Comparison of ENCODE assay signal across 15 cellular contexts in genomic region chr1:91818713-91818975, GRCh38.
A peak's percentile ranks its signal among the peaks of the same experiment; 100 is the strongest.
DNase-seq lines count a peak whose midpoint lies in the region; ATAC-seq and TF ChIP-seq lines count a peak whose summit lies in the region.
"Had no signal": no experiment of that assay in that cellular context is flagged by ENCODE, and none has a peak within 500 bp of the region (broad histone marks: within the 10 kb centered on the region; RNA-seq: fewer than 3 reads in every experiment).

No MANE protein-coding gene starts in this region.

- H3K9me3 ChIP-seq in BLaER1 (no peaks in the 10 kb centered on the region), T-helper 17 cell (ENCODE audit: control insufficient read depth, low read length, poor library complexity, severe bottlenecking) (no peaks in the 10 kb centered on the region), gastroesophageal sphincter (no peaks in the 10 kb centered on the region)
- H3K9me3 ChIP-seq: SJCRH30 had no signal

- no peak for TF ChIP-seq EP300 in gastroesophageal sphincter (IDR thresholded peaks at IDR 0.05)

- H3K27ac ChIP-seq in BLaER1, result no peak overlapping the region
- H3K27ac ChIP-seq in gastroesophageal sphincter, result peak overlapping the region; percentile 34 to 69 (median 66)
- H3K27ac ChIP-seq: SJCRH30 had no signal

- H3K9ac ChIP-seq in BLaER1, result no peak overlapping the region

- H3K4me1 Mint-ChIP-seq in T-helper 17 cell (peaks cover 25% of the 10 kb centered on the region), osteocyte (ENCODE audit: unreplicated experiment) (peaks cover 48% of the 10 kb centered on the region), glutamatergic neuron (ENCODE audit: low read depth, unreplicated experiment) (peaks cover 4% of the 10 kb centered on the region)

- H3K36me3 Mint-ChIP-seq in T-helper 17 cell (ENCODE audit: low read depth), result no peaks in the 10 kb centered on the region
- no peaks in the 10 kb centered on the region for H3K36me3 Mint-ChIP-seq in osteocyte (ENCODE audit: unreplicated experiment)
- H3K36me3 Mint-ChIP-seq in glutamatergic neuron (ENCODE audit: unreplicated experiment), result no peaks in the 10 kb centered on the region

- H4K20me1 ChIP-seq in BLaER1, result no peaks in the 10 kb centered on the region

- 9 to 31% methylated on average over 1 of the region's 1 CpG for WGBS in gastroesophageal sphincter (ENCODE audit: low coverage in 1 of 2), 2 donors

- no peak overlapping the region for H3K4me3 Mint-ChIP-seq in T-helper 17 cell
- H3K4me3 Mint-ChIP-seq in osteocyte (ENCODE audit: unreplicated experiment), result no peak overlapping the region
- no peak overlapping the region for H3K4me3 Mint-ChIP-seq in glutamatergic neuron (ENCODE audit: unreplicated experiment)
- H3K4me3 Mint-ChIP-seq: stimulated activated naive CD8-positive, alpha-beta T cell treated with anti-CD3 and anti-CD28 coated beads, Interleukin-15, amount 100 ng/mL, for 72 hours had no signal

- H3K4me1 ChIP-seq in BLaER1 (peaks cover 26% of the 10 kb centered on the region), gastroesophageal sphincter (peaks cover 28 to 86% (median 33%) of the 10 kb centered on the region in 3 donors)
- H3K4me1 ChIP-seq: SJCRH30 had no signal

- peak overlapping the region; percentile 36 for H3K4me2 ChIP-seq in BLaER1

- ATAC-seq in T-helper 17 cell (no peak), gastroesophageal sphincter (no peak)
- ATAC-seq: stimulated activated naive CD8-positive, alpha-beta T cell treated with anti-CD3 and anti-CD28 coated beads, Interleukin-15, amount 100 ng/mL, for 72 hours had no signal

- H3K27me3 Mint-ChIP-seq in T-helper 17 cell (no peaks in the 10 kb centered on the region), osteocyte (ENCODE audit: unreplicated experiment) (no peaks in the 10 kb centered on the region), glutamatergic neuron (ENCODE audit: unreplicated experiment) (no peaks in the 10 kb centered on the region)
- H3K27me3 Mint-ChIP-seq: stimulated activated naive CD8-positive, alpha-beta T cell treated with anti-CD3 and anti-CD28 coated beads, Interleukin-15, amount 100 ng/mL, for 72 hours had no signal

- no peak for TF ChIP-seq POLR2A in gastroesophageal sphincter (IDR thresholded peaks at IDR 0.05)

- TF ChIP-seq CTCF in gastroesophageal sphincter (IDR thresholded peaks at IDR 0.05) (no peak), osteocyte (IDR thresholded peaks at IDR 0.05) (no peak), glutamatergic neuron (IDR thresholded peaks at IDR 0.05; ENCODE audit: partially characterized antibody, unreplicated experiment) (no peak)

- H3K27me3 ChIP-seq in BLaER1 (no peaks in the 10 kb centered on the region), gastroesophageal sphincter (no peaks in the 10 kb centered on the region)
- H3K27me3 ChIP-seq: SJCRH30 had no signal

- H3K27ac Mint-ChIP-seq in T-helper 17 cell, result peak overlapping the region; percentile 43
- peak overlapping the region; percentile 76 for H3K27ac Mint-ChIP-seq in osteocyte (ENCODE audit: unreplicated experiment)
- H3K27ac Mint-ChIP-seq in glutamatergic neuron (ENCODE audit: unreplicated experiment), result no peak overlapping the region

- no peaks in the 10 kb centered on the region for H3K9me3 Mint-ChIP-seq in osteocyte (ENCODE audit: unreplicated experiment)
- no peaks in the 10 kb centered on the region for H3K9me3 Mint-ChIP-seq in glutamatergic neuron (ENCODE audit: unreplicated experiment)
- H3K9me3 Mint-ChIP-seq: stimulated activated naive CD8-positive, alpha-beta T cell treated with anti-CD3 and anti-CD28 coated beads, Interleukin-15, amount 100 ng/mL, for 72 hours had no signal

- H3K4me3 ChIP-seq in BLaER1 (no peak overlapping the region), gastroesophageal sphincter (no peak overlapping the region)
- H3K4me3 ChIP-seq: SJCRH30 had no signal

- H3K36me3 ChIP-seq in BLaER1 (no peaks in the 10 kb centered on the region), gastroesophageal sphincter (no peaks in the 10 kb centered on the region)
- H3K36me3 ChIP-seq: SJCRH30 had no signal

- no peak for DNase-seq in T-helper 17 cell
- no peak for DNase-seq in osteocyte (ENCODE audit: extremely low spot score, unreplicated experiment)
- no peak for DNase-seq in T-helper 9 cell
- DNase-seq in glutamatergic neuron, result no peak
- DNase-seq in HT-29 (ENCODE audit: low spot score), result no peak
- DNase-seq in activated naive CD4-positive, alpha-beta T cell treated with Interleukin-2 at 50 U/mL for 16 hours, result no peak
- DNase-seq: activated CD4-positive, CD25-positive, alpha-beta regulatory T cell; activated gamma-delta T cell treated with Interleukin-2 at 50 U/mL for 16 hours; aorta; foreskin melanocyte; NCI-H524; SJCRH30; stimulated activated naive CD8-positive, alpha-beta T cell treated with anti-CD3 and anti-CD28 coated beads, Interleukin-15, amount 100 ng/mL, for 72 hours had no signal
